34 cellular contexts compared by ENCODE assay signal in genomic region chr16:78072275-78072674, GRCh38. TPM values are rescaled to one million over a fixed set of nuclear protein-coding genes. Genes with fewer than 3 reads are reported as not detected.
DNase-seq lines count a peak whose midpoint lies in the region; ATAC-seq and TF ChIP-seq lines count a peak whose summit lies in the region.
"Had no signal": no experiment of that assay in that cellular context is flagged by ENCODE, and none has a peak within 500 bp of the region (broad histone marks: within the 10 kb centered on the region; RNA-seq: fewer than 3 reads in every experiment).

No MANE protein-coding gene starts in this region.

- WGBS in suprapubic skin = 20% methylated on average over 5 of the region's 5 CpGs
- WGBS in testis, 2 donors = 46 to 48% methylated on average over 5 of the region's 5 CpGs

- intact Hi-C loops in testis (cut with DNase I; ENCODE audit: low total_unique reads) = no loop called here

- ATAC-seq in GM23338 = peak; percentile 94
- ATAC-seq in WTC11 = peak; percentile 96
- no peak for ATAC-seq in GM21360 (IDR thresholded peaks at IDR 0.05; ENCODE audit: unreplicated experiment)
- ATAC-seq: heart right ventricle; left lobe of liver; Panc1; stimulated activated memory B cell treated with anti-CD40 and anti-IgM and Interleukin-4, amounts not matched to agents 10 μg/mL and 1 μg/mL and 100 μg/mL, for 72 hours had no signal

- H2AFZ ChIP-seq in GM23338 = no peak overlapping the region

- peaks cover 22% of the 10 kb centered on the region for H3K4me1 Mint-ChIP-seq in GM23338
- peaks cover 19% of the 10 kb centered on the region for H3K4me1 Mint-ChIP-seq in WTC11
- H3K4me1 Mint-ChIP-seq: activated CD4-positive, alpha-beta memory T cell treated with anti-CD3 and anti-CD28 coated beads, Interleukin-2, amount 10 ng/mL, durations not matched to agents 7 days and 5 days; brain; memory B cell; stimulated activated memory B cell treated with anti-CD40 and anti-IgM and Interleukin-4, amounts not matched to agents 10 μg/mL and 1 μg/mL and 100 μg/mL, for 72 hours had no signal

- DNase-seq in GM23338 (ENCODE audit: low spot score) (peak; percentile 90), WTC11 (ENCODE audit: low spot score) (peak; percentile 21), suprapubic skin (ENCODE audit: low spot score in 2 of 2) (no peak), testis (no peak)
- DNase-seq: activated CD4-positive, alpha-beta memory T cell treated with anti-CD3 and anti-CD28 coated beads, Interleukin-2, amount 10 ng/mL, durations not matched to agents 7 days and 5 days; activated naive CD4-positive, alpha-beta T cell treated with anti-CD3 and anti-CD28 coated beads for 36 hours; esophagus squamous epithelium; foreskin melanocyte; heart right ventricle; Karpas-422; NCI-H1694 treated with DMSO at 0.1 percent for 48 hours; NCI-H2171; SHP77 treated with DMSO at 0.1 percent for 48 hours; T-helper 2 cell; upper lobe of left lung had no signal

- no peaks in the 10 kb centered on the region for H3K36me3 ChIP-seq in GM23338 (ENCODE audit: insufficient read depth)
- no peaks in the 10 kb centered on the region for H3K36me3 ChIP-seq in HUES48 (ENCODE audit: control insufficient read depth, insufficient read depth, low read length)
- no peaks in the 10 kb centered on the region for H3K36me3 ChIP-seq in iPS-15b (ENCODE audit: control insufficient read depth, insufficient read depth, low read length)
- H3K36me3 ChIP-seq in suprapubic skin = no peaks in the 10 kb centered on the region
- H3K36me3 ChIP-seq in testis (ENCODE audit: low read depth, missing control alignments) = no peaks in the 10 kb centered on the region
- H3K36me3 ChIP-seq: BLaER1 treated with 17β-estradiol and CSF1 and Interleukin-3, amounts not matched to agents 10 nM and 100 nM; esophagus squamous epithelium; HAP-1; heart right ventricle; upper lobe of left lung had no signal

- H3K27ac ChIP-seq in GM23338 (ENCODE audit: low read depth) = no peak overlapping the region
- peak overlapping the region; percentile 72 for H3K27ac ChIP-seq in HUES48 (ENCODE audit: low read depth, low read length)
- H3K27ac ChIP-seq in suprapubic skin = no peak overlapping the region
- no peak overlapping the region for H3K27ac ChIP-seq in testis
- H3K27ac ChIP-seq: BLaER1 treated with 17β-estradiol and CSF1 and Interleukin-3, amounts not matched to agents 10 nM and 100 nM; esophagus squamous epithelium; heart right ventricle; upper lobe of left lung had no signal

- CTCF ChIA-PET in WTC11 (lab: Charles Lee) = no interaction called here

- TF ChIP-seq CTCF in GM23338 (conservative IDR thresholded peaks at IDR 0.05; ENCODE audit: low read depth in 2 of 2) (no peak), WTC11 (IDR thresholded peaks at IDR 0.05) (no peak), suprapubic skin (IDR thresholded peaks at IDR 0.05) (no peak), testis (IDR thresholded peaks at IDR 0.05) (no peak)

- H3K9me3 ChIP-seq in HUES48 (ENCODE audit: control insufficient read depth, insufficient read depth, low read length) (no peaks in the 10 kb centered on the region), iPS-15b (ENCODE audit: control insufficient read depth, insufficient read depth, low read length) (no peaks in the 10 kb centered on the region), suprapubic skin (no peaks in the 10 kb centered on the region), testis (no peaks in the 10 kb centered on the region)
- H3K9me3 ChIP-seq: BLaER1 treated with 17β-estradiol and CSF1 and Interleukin-3, amounts not matched to agents 10 nM and 100 nM; esophagus squamous epithelium; HAP-1; heart right ventricle; upper lobe of left lung had no signal

- H3K27me3 ChIP-seq in GM23338 (ENCODE audit: insufficient read depth) (peaks cover 100% of the 10 kb centered on the region), HUES48 (ENCODE audit: control insufficient read depth, insufficient read depth, low read length) (peaks cover 84% of the 10 kb centered on the region), iPS-15b (ENCODE audit: control insufficient read depth, insufficient read depth, low read length) (peaks cover 56% of the 10 kb centered on the region), suprapubic skin (no peaks in the 10 kb centered on the region), testis (no peaks in the 10 kb centered on the region)
- H3K27me3 ChIP-seq: BLaER1 treated with 17β-estradiol and CSF1 and Interleukin-3, amounts not matched to agents 10 nM and 100 nM; upper lobe of left lung had no signal

- H3K4me3 ChIP-seq in GM23338 (no peak overlapping the region), HUES48 (ENCODE audit: low read depth, low read length) (no peak overlapping the region), iPS-15b (ENCODE audit: low read depth, low read length) (peak overlapping the region; percentile 18), suprapubic skin (no peak overlapping the region), testis (no peak overlapping the region)
- H3K4me3 ChIP-seq: BLaER1 treated with 17β-estradiol and CSF1 and Interleukin-3, amounts not matched to agents 10 nM and 100 nM; esophagus squamous epithelium; HAP-1; heart right ventricle; upper lobe of left lung had no signal

- no peak overlapping the region for H3K4me2 ChIP-seq in GM23338
- H3K4me2 ChIP-seq: BLaER1 treated with 17β-estradiol and CSF1 and Interleukin-3, amounts not matched to agents 10 nM and 100 nM had no signal

- POLR2A ChIA-PET in WTC11 (lab: Charles Lee) = no interaction called here

- no peak overlapping the region for H3K4me3 Mint-ChIP-seq in GM23338
- H3K4me3 Mint-ChIP-seq in WTC11 = no peak overlapping the region
- H3K4me3 Mint-ChIP-seq: activated CD4-positive, alpha-beta memory T cell treated with anti-CD3 and anti-CD28 coated beads, Interleukin-2, amount 10 ng/mL, durations not matched to agents 7 days and 5 days; activated naive CD4-positive, alpha-beta T cell treated with anti-CD3 and anti-CD28 coated beads for 36 hours; brain; memory B cell; stimulated activated memory B cell treated with anti-CD40 and anti-IgM and Interleukin-4, amounts not matched to agents 10 μg/mL and 1 μg/mL and 100 μg/mL, for 72 hours had no signal

- no peaks in the 10 kb centered on the region for H3K36me3 Mint-ChIP-seq in GM23338 (ENCODE audit: low read depth)
- H3K36me3 Mint-ChIP-seq in WTC11 = peaks cover 5% of the 10 kb centered on the region; the same call in 1 of the 2 replicates
- H3K36me3 Mint-ChIP-seq: brain; stimulated activated memory B cell treated with anti-CD40 and anti-IgM and Interleukin-4, amounts not matched to agents 10 μg/mL and 1 μg/mL and 100 μg/mL, for 72 hours had no signal

- H3K79me2 ChIP-seq in GM23338 (replicated peaks; ENCODE audit: insufficient read depth) = no peaks in the 10 kb centered on the region

- H3K27me3 Mint-ChIP-seq in GM23338 (ENCODE audit: insufficient read depth, low read depth, poor library complexity) = peaks cover 92% of the 10 kb centered on the region
- H3K27me3 Mint-ChIP-seq in WTC11 (ENCODE audit: low read depth) = peaks cover 100% of the 10 kb centered on the region
- H3K27me3 Mint-ChIP-seq: stimulated activated memory B cell treated with anti-CD40 and anti-IgM and Interleukin-4, amounts not matched to agents 10 μg/mL and 1 μg/mL and 100 μg/mL, for 72 hours had no signal

- peaks cover 45% of the 10 kb centered on the region for H4K20me1 ChIP-seq in GM23338 (replicated peaks; ENCODE audit: insufficient read depth)
- H4K20me1 ChIP-seq: BLaER1 treated with 17β-estradiol and CSF1 and Interleukin-3, amounts not matched to agents 10 nM and 100 nM had no signal

- peaks cover 5% of the 10 kb centered on the region; the same call in 1 of the 3 replicates for H3K9me3 Mint-ChIP-seq in GM23338
- H3K9me3 Mint-ChIP-seq in WTC11 = 0 out of 2 replicates have a peak, but pooled peaks cover 3% of the 10 kb centered on the region
- H3K9me3 Mint-ChIP-seq: activated CD4-positive, alpha-beta memory T cell treated with anti-CD3 and anti-CD28 coated beads, Interleukin-2, amount 10 ng/mL, durations not matched to agents 7 days and 5 days; activated naive CD4-positive, alpha-beta T cell treated with anti-CD3 and anti-CD28 coated beads for 36 hours; brain; memory B cell; stimulated activated memory B cell treated with anti-CD40 and anti-IgM and Interleukin-4, amounts not matched to agents 10 μg/mL and 1 μg/mL and 100 μg/mL, for 72 hours had no signal

- H3K9me2 ChIP-seq in GM23338 (ENCODE audit: insufficient read depth) = no peaks in the 10 kb centered on the region

- H3K4me1 ChIP-seq in GM23338 (ENCODE audit: insufficient read depth) (peaks cover 18% of the 10 kb centered on the region), HUES48 (ENCODE audit: control insufficient read depth, insufficient read depth, low read length) (peaks cover 36% of the 10 kb centered on the region), iPS-15b (ENCODE audit: control insufficient read depth, insufficient read depth, low read length) (peaks cover 21% of the 10 kb centered on the region), suprapubic skin (no peaks in the 10 kb centered on the region), testis (no peaks in the 10 kb centered on the region)
- H3K4me1 ChIP-seq: BLaER1 treated with 17β-estradiol and CSF1 and Interleukin-3, amounts not matched to agents 10 nM and 100 nM; esophagus squamous epithelium; heart right ventricle; upper lobe of left lung had no signal

- TF ChIP-seq POLR2A in suprapubic skin (IDR thresholded peaks at IDR 0.05) (no peak), testis (IDR thresholded peaks at IDR 0.05) (no peak)

- H3F3A ChIP-seq in GM23338 (replicated peaks; ENCODE audit: low read depth) = no peaks in the 10 kb centered on the region

- H3K9ac ChIP-seq in HUES48 (ENCODE audit: low read depth, low read length) = no peak overlapping the region
- H3K9ac ChIP-seq in iPS-15b (ENCODE audit: low read depth, low read length) = no peak overlapping the region
- H3K9ac ChIP-seq: BLaER1 treated with 17β-estradiol and CSF1 and Interleukin-3, amounts not matched to agents 10 nM and 100 nM had no signal

- TF ChIP-seq EP300 in suprapubic skin (IDR thresholded peaks at IDR 0.05) = no peak

- no peak overlapping the region for H3K27ac Mint-ChIP-seq in GM23338
- no peak overlapping the region for H3K27ac Mint-ChIP-seq in WTC11
- H3K27ac Mint-ChIP-seq: activated CD4-positive, alpha-beta memory T cell treated with anti-CD3 and anti-CD28 coated beads, Interleukin-2, amount 10 ng/mL, durations not matched to agents 7 days and 5 days; activated naive CD4-positive, alpha-beta T cell treated with anti-CD3 and anti-CD28 coated beads for 36 hours; brain; memory B cell; stimulated activated memory B cell treated with anti-CD40 and anti-IgM and Interleukin-4, amounts not matched to agents 10 μg/mL and 1 μg/mL and 100 μg/mL, for 72 hours had no signal

RNA-seq across cellular contexts. Expression of gene WWOX, which starts 27.2 kb away (rescaled TPM):
- 19.3 and 21.0 TPM in 2 replicates for total RNA-seq in GM23338 (2014; rRNA removed; shearing (Covaris generic))
- 10.0 and 11.5 TPM in 2 replicates for polyA plus RNA-seq in GM23338 (2016; fragmentation: Nextera tagmentation; extraction: Ambion mirVana)
- 15.7 to 20.3 TPM (median 19.0 TPM) in 3 replicates for total RNA-seq in WTC11 (2021)
- 100 to 1,000 TPM in 1 of 4 donors, 10 to 100 TPM in 3; 29.6 to 104 (median 47.3) TPM for total RNA-seq in suprapubic skin
- 10 to 100 TPM; 64.1 to 76.7 TPM for total RNA-seq in testis
- 20.6 TPM for polyA plus RNA-seq in testis (ENCODE audit: insufficient read depth, low read depth, low replicate concordance)

RNA-seq across cellular contexts. Expression of gene CLEC3A, which starts 49.9 kb away (rescaled TPM):
- total RNA-seq in GM23338 (2014; rRNA removed; shearing (Covaris generic)) = not detected in 2 replicates
- polyA plus RNA-seq in GM23338 (2016; fragmentation: Nextera tagmentation; extraction: Ambion mirVana) = not detected in 2 replicates
- total RNA-seq in WTC11 (2021) = not detected in 3 replicates
- not detected for total RNA-seq in suprapubic skin
- under 1 TPM; 0.55 to 0.74 TPM for total RNA-seq in testis
- not detected for polyA plus RNA-seq in testis (ENCODE audit: insufficient read depth, low read depth, low replicate concordance)
- total RNA-seq: activated CD4-positive, alpha-beta memory T cell treated with anti-CD3 and anti-CD28 coated beads, Interleukin-2, amount 10 ng/mL, durations not matched to agents 7 days and 5 days; activated naive CD4-positive, alpha-beta T cell treated with anti-CD3 and anti-CD28 coated beads for 36 hours; cerebellum; dermis microvascular lymphatic vessel endothelial cell; esophagus squamous epithelium; heart right ventricle; left lobe of liver; NCI-H460; osteocyte; renal cortical epithelial cell; skeletal muscle tissue; subcutaneous adipose tissue; upper lobe of left lung had no signal
- polyA plus RNA-seq: adipose tissue, heart right ventricle, neural cell had no signal

Comparison
In these comparisons a context has a peak if more than half of its experiments do, and no peak if none do; other contexts are left out.
1. DNase-seq: peak in GM23338 (single experiment) and WTC11 (single experiment); none in suprapubic skin (0 of 2) and testis (single experiment).